Comparison of ENCODE assay signal across 30 cellular contexts in the genomic region with DNA sequence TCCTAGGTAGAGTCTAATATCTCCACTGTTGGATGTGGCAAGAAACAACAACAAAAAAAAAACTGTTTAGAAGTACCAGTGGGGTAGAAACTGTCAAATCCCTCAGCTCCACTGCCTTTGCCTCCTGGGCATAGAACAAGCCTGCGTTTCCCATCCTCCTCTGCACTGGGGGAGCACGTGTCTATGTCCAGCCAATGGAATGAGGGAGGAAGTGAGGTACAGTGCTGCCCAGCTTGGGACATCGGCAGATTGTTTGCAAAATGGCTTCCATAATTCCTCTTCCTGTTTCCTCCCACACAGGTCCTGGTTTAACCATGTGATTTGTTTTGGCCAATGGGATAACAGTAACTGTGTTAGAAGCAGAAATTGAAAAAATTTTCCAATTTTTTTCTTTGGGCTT. TPM values are rescaled to one million over a fixed set of nuclear protein-coding genes. Genes with fewer than 3 reads are reported as not detected.
DNase-seq lines count a peak whose midpoint lies in the region; ATAC-seq and TF ChIP-seq lines count a peak whose summit lies in the region.
"Had no signal": no experiment of that assay in that cellular context is flagged by ENCODE, and none has a peak within 500 bp of the region (broad histone marks: within the 10 kb centered on the region; RNA-seq: fewer than 3 reads in every experiment).

No MANE protein-coding gene starts in this region.

- H3K4me3 ChIP-seq in Loucy (ENCODE audit: low read length, poor library complexity, severe bottlenecking) = no peak overlapping the region
- no peak overlapping the region for H3K4me3 ChIP-seq in PC-3 (ENCODE audit: low read length)
- H3K4me3 ChIP-seq in upper lobe of right lung = no peak overlapping the region
- H3K4me3 ChIP-seq: body of pancreas, prostate gland, sigmoid colon, suprapubic skin had no signal

- H3K27me3 ChIP-seq in Loucy (ENCODE audit: insufficient read depth, low read length, poor library complexity, severe bottlenecking) (no peaks in the 10 kb centered on the region), PC-3 (ENCODE audit: low read length) (no peaks in the 10 kb centered on the region), upper lobe of right lung (no peaks in the 10 kb centered on the region)
- H3K27me3 ChIP-seq: body of pancreas, sigmoid colon, suprapubic skin had no signal

- CTCF ChIA-PET in PC-3 (lab: Charles Lee) = no interaction called here

- H3K4me1 ChIP-seq in Loucy (ENCODE audit: insufficient read depth, low read length, poor library complexity, severe bottlenecking) = no peaks in the 10 kb centered on the region
- no peaks in the 10 kb centered on the region for H3K4me1 ChIP-seq in PC-3 (ENCODE audit: insufficient read depth, low read length)
- no peaks in the 10 kb centered on the region for H3K4me1 ChIP-seq in upper lobe of right lung
- H3K4me1 ChIP-seq: body of pancreas, prostate gland, sigmoid colon, suprapubic skin had no signal

- ATAC-seq in PC-3 (no peak), upper lobe of right lung (peak; percentile 35), HG03378 (IDR thresholded peaks at IDR 0.05; ENCODE audit: unreplicated experiment) (no peak)
- ATAC-seq: activated CD8-positive, alpha-beta memory T cell treated with anti-CD3 and anti-CD28 coated beads, Interleukin-2, amount 10 ng/mL, durations not matched to agents 7 days and 5 days; body of pancreas; left lobe of liver; WTC11 had no signal

- H3K9me3 ChIP-seq in Loucy (ENCODE audit: insufficient read depth, low read depth, low read length) = no peaks in the 10 kb centered on the region
- H3K9me3 ChIP-seq in PC-3 (ENCODE audit: low read length) = no peaks in the 10 kb centered on the region
- no peaks in the 10 kb centered on the region for H3K9me3 ChIP-seq in upper lobe of right lung
- H3K9me3 ChIP-seq: body of pancreas, prostate gland, suprapubic skin had no signal

- no TSS peak for BruUV-seq in PC-3 (replicated peaks; lab: Mats Ljungman, UMichigan)

- H4K20me1 ChIP-seq in Loucy (ENCODE audit: insufficient read depth, low read length, poor library complexity, severe bottlenecking) = no peaks in the 10 kb centered on the region
- no peaks in the 10 kb centered on the region for H4K20me1 ChIP-seq in PC-3 (ENCODE audit: low read length)

- H3K4me2 ChIP-seq in Loucy (ENCODE audit: low read depth, low read length, poor library complexity, severe bottlenecking) (no peak overlapping the region), PC-3 (ENCODE audit: low read length) (no peak overlapping the region)

- no peaks in the 10 kb centered on the region for H3K36me3 ChIP-seq in Loucy (ENCODE audit: insufficient read depth, low read length)
- no peaks in the 10 kb centered on the region for H3K36me3 ChIP-seq in PC-3 (ENCODE audit: low read depth, low read length)
- no peaks in the 10 kb centered on the region for H3K36me3 ChIP-seq in upper lobe of right lung
- H3K36me3 ChIP-seq: prostate gland, sigmoid colon, suprapubic skin had no signal

- TF ChIP-seq CTCF in Loucy (conservative IDR thresholded peaks at IDR 0.05; ENCODE audit: low read length) (no peak), PC-3 (conservative IDR thresholded peaks at IDR 0.05; ENCODE audit: low read depth, low read length) (no peak), upper lobe of right lung (IDR thresholded peaks at IDR 0.05) (no peak)

- intact Hi-C loops in PC-3 (cut with micrococcal nuclease) (no loop called here), upper lobe of right lung (cut with DNase I) (loop anchor here (10.0 kb wide), 1 partner anchor 639 kb away; no protein-coding TSS in a partner anchor), cardiac septum (cut with DNase I) (no loop called here)

- H3K9me2 ChIP-seq in Loucy (replicated peaks; ENCODE audit: low read depth, low read length) (no peaks in the 10 kb centered on the region), PC-3 (replicated peaks; ENCODE audit: low read length) (no peaks in the 10 kb centered on the region)

- H3K9ac ChIP-seq in Loucy (ENCODE audit: low read depth, low read length, poor library complexity, severe bottlenecking) (no peak overlapping the region), PC-3 (ENCODE audit: low read length) (no peak overlapping the region)

- no peaks in the 10 kb centered on the region for H3K79me2 ChIP-seq in Loucy (ENCODE audit: insufficient read depth, low read length)
- H3K79me2 ChIP-seq in PC-3 (ENCODE audit: low read length) = no peaks in the 10 kb centered on the region

- H3F3A ChIP-seq in Loucy (ENCODE audit: low read depth) (no peaks in the 10 kb centered on the region), PC-3 (ENCODE audit: low read length, unreplicated experiment) (no peaks in the 10 kb centered on the region)

- DNase-seq in NCI-H2171 treated with DMSO at 0.1 percent for 48 hours (lab: John Stamatoyannopoulos, UW) (peak; percentile 53), NCI-H2171 (lab: John Stamatoyannopoulos, UW) (no peak), PC-3 (no peak), upper lobe of right lung (no peak), cardiac septum (ENCODE audit: low spot score) (no peak), T-helper 1 cell (no peak)
- DNase-seq: 8988T; activated CD4-positive, alpha-beta T cell treated with anti-CD3 and anti-CD28 coated beads, Interleukin-2, amount 50 U/mL, for 1 hour; activated CD8-positive, alpha-beta memory T cell treated with anti-CD3 and anti-CD28 coated beads, Interleukin-2, amount 10 ng/mL, durations not matched to agents 7 days and 5 days; activated naive CD4-positive, alpha-beta T cell; activated T-cell treated with anti-CD3 and anti-CD28 coated beads, Interleukin-2, amount 50 U/mL, for 48 hours; AML-193; body of pancreas; CD8-positive, alpha-beta memory T cell; DMS79; GF-D8; mesenchymal stem cell; NCI-H1436 treated with DMSO at 0.1 percent for 48 hours; NCI-H2107; SHP77; sigmoid colon; stimulated activated naive CD4-positive, alpha-beta T cell; SW 1271; T1000 had no signal

- no peak overlapping the region for H3K27ac ChIP-seq in PC-3 (ENCODE audit: low read length)
- no peak overlapping the region for H3K27ac ChIP-seq in upper lobe of right lung
- H3K27ac ChIP-seq: body of pancreas, prostate gland, sigmoid colon, suprapubic skin had no signal

- POLR2A ChIA-PET in PC-3 (lab: Charles Lee; ENCODE audit: unreplicated experiment) = no interaction called here

- H2AFZ ChIP-seq in Loucy (ENCODE audit: low read length) (0 out of 2 replicates have a peak overlapping the region, but pooled peaks have one; percentile 13), PC-3 (ENCODE audit: low read length) (peak overlapping the region; percentile 40)

RNA-seq across cellular contexts. Expression of a gene that starts 39.1 kb away (rescaled TPM):
- total RNA-seq in PC-3 (2014; rRNA removed) (110 and 113 TPM in 2 replicates), upper lobe of right lung (21.4 TPM), cardiac septum (27.7 TPM)
